1 cellular context compared by ENCODE assay signal in the genomic region with DNA sequence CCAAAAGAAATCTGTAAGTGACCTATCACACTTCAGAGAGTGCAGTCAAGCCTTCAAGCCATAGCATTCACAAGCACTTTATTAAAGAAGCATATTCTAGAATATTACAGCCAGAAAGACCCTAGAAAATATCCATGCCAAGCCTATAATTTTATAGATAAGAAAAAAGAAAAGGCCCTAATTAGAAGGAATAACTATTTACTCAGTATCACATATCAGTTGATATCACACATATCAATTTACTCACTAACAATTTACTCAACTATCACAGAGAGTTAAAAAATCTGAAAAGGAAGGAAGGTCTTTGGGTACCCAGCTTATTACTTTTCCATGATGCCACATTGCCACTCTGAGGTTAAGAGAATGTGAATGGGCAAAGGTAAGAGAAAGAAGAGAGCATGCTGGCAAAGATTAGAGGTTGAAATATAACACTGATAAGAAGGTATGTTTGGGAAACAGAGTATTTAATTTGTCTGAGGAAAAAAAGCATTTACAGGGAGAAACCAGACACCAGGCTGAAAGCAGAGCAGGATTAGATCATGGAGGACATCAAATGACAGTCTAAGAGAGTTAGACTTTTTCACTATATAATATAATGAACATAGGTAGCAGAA.
TF ChIP-seq lines count a peak whose summit lies in the region.

No MANE protein-coding gene starts in this region.

TF ChIP-seq in HEK293, 187 proteins besides CTCF, POLR2A, EP300 and RAD21 (continued from another document):
- TF ChIP-seq, protein P1, sequence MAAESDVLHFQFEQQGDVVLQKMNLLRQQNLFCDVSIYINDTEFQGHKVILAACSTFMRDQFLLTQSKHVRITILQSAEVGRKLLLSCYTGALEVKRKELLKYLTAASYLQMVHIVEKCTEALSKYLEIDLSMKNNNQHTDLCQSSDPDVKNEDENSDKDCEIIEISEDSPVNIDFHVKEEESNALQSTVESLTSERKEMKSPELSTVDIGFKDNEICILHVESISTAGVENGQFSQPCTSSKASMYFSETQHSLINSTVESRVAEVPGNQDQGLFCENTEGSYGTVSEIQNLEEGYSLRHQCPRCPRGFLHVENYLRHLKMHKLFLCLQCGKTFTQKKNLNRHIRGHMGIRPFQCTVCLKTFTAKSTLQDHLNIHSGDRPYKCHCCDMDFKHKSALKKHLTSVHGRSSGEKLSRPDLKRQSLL (tag by site-specific recombination; IDR thresholded peaks at IDR 0.05), result no peak
- TF ChIP-seq, protein P2, sequence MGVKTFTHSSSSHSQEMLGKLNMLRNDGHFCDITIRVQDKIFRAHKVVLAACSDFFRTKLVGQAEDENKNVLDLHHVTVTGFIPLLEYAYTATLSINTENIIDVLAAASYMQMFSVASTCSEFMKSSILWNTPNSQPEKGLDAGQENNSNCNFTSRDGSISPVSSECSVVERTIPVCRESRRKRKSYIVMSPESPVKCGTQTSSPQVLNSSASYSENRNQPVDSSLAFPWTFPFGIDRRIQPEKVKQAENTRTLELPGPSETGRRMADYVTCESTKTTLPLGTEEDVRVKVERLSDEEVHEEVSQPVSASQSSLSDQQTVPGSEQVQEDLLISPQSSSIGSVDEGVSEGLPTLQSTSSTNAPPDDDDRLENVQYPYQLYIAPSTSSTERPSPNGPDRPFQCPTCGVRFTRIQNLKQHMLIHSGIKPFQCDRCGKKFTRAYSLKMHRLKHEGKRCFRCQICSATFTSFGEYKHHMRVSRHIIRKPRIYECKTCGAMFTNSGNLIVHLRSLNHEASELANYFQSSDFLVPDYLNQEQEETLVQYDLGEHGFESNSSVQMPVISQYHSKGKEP (tag by site-specific recombination; IDR thresholded peaks at IDR 0.05), result no peak
- TF ChIP-seq, protein P3, sequence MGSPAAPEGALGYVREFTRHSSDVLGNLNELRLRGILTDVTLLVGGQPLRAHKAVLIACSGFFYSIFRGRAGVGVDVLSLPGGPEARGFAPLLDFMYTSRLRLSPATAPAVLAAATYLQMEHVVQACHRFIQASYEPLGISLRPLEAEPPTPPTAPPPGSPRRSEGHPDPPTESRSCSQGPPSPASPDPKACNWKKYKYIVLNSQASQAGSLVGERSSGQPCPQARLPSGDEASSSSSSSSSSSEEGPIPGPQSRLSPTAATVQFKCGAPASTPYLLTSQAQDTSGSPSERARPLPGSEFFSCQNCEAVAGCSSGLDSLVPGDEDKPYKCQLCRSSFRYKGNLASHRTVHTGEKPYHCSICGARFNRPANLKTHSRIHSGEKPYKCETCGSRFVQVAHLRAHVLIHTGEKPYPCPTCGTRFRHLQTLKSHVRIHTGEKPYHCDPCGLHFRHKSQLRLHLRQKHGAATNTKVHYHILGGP (tag by site-specific recombination; IDR thresholded peaks at IDR 0.05), result no peak
- TF ChIP-seq, protein P4, sequence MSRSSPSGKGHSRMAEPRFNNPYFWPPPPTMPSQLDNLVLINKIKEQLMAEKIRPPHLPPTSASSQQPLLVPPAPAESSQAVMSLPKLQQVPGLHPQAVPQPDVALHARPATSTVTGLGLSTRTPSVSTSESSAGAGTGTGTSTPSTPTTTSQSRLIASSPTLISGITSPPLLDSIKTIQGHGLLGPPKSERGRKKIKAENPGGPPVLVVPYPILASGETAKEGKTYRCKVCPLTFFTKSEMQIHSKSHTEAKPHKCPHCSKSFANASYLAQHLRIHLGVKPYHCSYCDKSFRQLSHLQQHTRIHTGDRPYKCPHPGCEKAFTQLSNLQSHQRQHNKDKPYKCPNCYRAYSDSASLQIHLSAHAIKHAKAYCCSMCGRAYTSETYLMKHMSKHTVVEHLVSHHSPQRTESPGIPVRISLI (tag by site-specific recombination; IDR thresholded peaks at IDR 0.05), result 0 out of 2 replicates have a peak, but pooled peaks have one; percentile 23
- no peak for TF ChIP-seq WT1 (tag by site-specific recombination; IDR thresholded peaks at IDR 0.05)
TF ChIP-seq in HEK293: peak in this region for 7.
